9 cellular contexts compared by ENCODE assay signal in the genomic region with DNA sequence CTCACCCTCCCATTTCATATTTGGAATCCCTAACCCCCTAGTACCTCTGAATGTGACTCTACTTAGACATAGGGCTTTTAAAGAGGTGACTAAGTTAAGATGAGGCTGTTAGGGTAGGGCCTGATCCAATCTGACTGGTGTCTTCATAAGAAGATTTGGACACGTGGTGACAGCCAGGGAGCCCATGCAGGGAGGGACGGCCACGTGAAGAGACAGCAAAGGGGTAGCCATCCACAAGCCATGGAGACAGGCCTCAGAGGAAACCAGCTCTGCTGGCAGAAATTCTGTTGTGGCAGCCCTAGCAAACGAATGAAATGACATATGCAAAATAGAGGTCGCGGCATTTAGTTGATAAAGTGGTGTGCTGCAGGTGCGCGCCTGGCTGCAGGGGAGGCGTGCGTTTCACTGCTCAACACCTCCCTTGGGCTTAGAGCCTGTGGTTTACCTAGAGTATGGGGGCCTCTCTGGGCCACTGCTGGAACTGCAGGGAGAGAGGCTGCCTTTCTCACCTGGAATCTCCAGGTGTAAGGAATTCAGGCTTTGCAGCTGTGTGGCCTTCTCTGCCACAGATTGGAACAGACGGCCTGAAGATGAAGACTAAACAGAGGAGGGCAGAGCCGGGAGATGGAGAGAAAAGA. TPM values are rescaled to one million over a fixed set of nuclear protein-coding genes. Genes with fewer than 3 reads are reported as not detected.
DNase-seq lines count a peak whose midpoint lies in the region; ATAC-seq and TF ChIP-seq lines count a peak whose summit lies in the region.
"Had no signal": no experiment of that assay in that cellular context is flagged by ENCODE, and none has a peak within 500 bp of the region (broad histone marks: within the 10 kb centered on the region; RNA-seq: fewer than 3 reads in every experiment).

No MANE protein-coding gene starts in this region.

- no peaks in the 10 kb centered on the region for H3K4me1 ChIP-seq in mucosa of descending colon (ENCODE audit: low read depth)
- H3K4me1 ChIP-seq: thyroid gland had no signal

- intact Hi-C loops in mucosa of descending colon (cut with DNase I, micrococcal nuclease), result loop anchor here in 1 of 2 donors (10.0 kb wide), 1 partner anchor 120 kb away; a partner anchor contains a TSS

- in situ Hi-C loops in SK-MEL-5 (cut with HindIII; ENCODE audit: low pct_unique_long_range_greater_than_20kb, low sequenced_read_pairs), result no loop called here

- DNase-seq in CD1c-positive myeloid dendritic cell (ENCODE audit: extremely low spot score) (peak; percentile 27), SK-MEL-5 (ENCODE audit: low read depth, low spot score) (peak; percentile 14), cardiac fibroblast (ENCODE audit: low read depth in 2 of 2) (no peak), mucosa of descending colon (peak in 2 of 3 donors; percentile 49 to 56), OCI-M1 (lab: John Stamatoyannopoulos, UW) (no peak), inferior parietal cortex (ENCODE audit: extremely low spot score) (no peak)

- H3K4me3 ChIP-seq in cardiac fibroblast (replicated peaks in 1 of 2; ENCODE audit: low read depth in 2 of 2, low read length in 2 of 2) (no peak overlapping the region), mucosa of descending colon (no peak overlapping the region)
- H3K4me3 ChIP-seq: thyroid gland had no signal

- TF ChIP-seq CTCF in cardiac fibroblast (IDR thresholded peaks at IDR 0.05; ENCODE audit: low read depth, low read length), result peak; percentile 55
- TF ChIP-seq CTCF in mucosa of descending colon (IDR thresholded peaks at IDR 0.05), result peak; percentile 45

- H3K9me3 ChIP-seq in mucosa of descending colon, result peaks cover 11% of the 10 kb centered on the region
- H3K9me3 ChIP-seq: thyroid gland had no signal

- ATAC-seq in GM19397 (IDR thresholded peaks at IDR 0.05; ENCODE audit: unreplicated experiment) (peak; percentile 72), HG03520 (IDR thresholded peaks at IDR 0.05; ENCODE audit: unreplicated experiment) (peak; percentile 89), mucosa of descending colon (peak; percentile 85)

- no peaks in the 10 kb centered on the region for H3K36me3 ChIP-seq in mucosa of descending colon (ENCODE audit: low read depth)
- H3K36me3 ChIP-seq: thyroid gland had no signal

RNA-seq across cellular contexts. Expression of a gene that starts 7.1 kb away (rescaled TPM):
- 17.4 and 18.0 TPM in 2 replicates for total RNA-seq in SK-MEL-5 (2014; rRNA removed; shearing (Covaris generic))
- 13.1 and 16.2 TPM in 2 replicates for polyA plus RNA-seq in SK-MEL-5 (2015; cell fraction: cytosol; rRNA removed)
- polyA plus RNA-seq in SK-MEL-5 (2015; cell fraction: nucleus; rRNA removed), result 13.3 and 14.2 TPM in 2 replicates
- total RNA-seq in mucosa of descending colon, result 1 to 10 TPM; 1.5 to 7.3 (median 1.9) TPM

Comparison
In these comparisons a context has a peak if more than half of its experiments do, and no peak if none do; other contexts are left out.
1. DNase-seq: peak in CD1c-positive myeloid dendritic cell (single experiment), SK-MEL-5 (single experiment) and mucosa of descending colon (2 of 3); none in cardiac fibroblast (0 of 2), OCI-M1 (single experiment) and inferior parietal cortex (single experiment).
2. Peak in every context shown above with its lines, with median percentiles within 50 percentile points of each other: ATAC-seq.